ENCODE assay signal across 8 cellular contexts in the genomic region with DNA sequence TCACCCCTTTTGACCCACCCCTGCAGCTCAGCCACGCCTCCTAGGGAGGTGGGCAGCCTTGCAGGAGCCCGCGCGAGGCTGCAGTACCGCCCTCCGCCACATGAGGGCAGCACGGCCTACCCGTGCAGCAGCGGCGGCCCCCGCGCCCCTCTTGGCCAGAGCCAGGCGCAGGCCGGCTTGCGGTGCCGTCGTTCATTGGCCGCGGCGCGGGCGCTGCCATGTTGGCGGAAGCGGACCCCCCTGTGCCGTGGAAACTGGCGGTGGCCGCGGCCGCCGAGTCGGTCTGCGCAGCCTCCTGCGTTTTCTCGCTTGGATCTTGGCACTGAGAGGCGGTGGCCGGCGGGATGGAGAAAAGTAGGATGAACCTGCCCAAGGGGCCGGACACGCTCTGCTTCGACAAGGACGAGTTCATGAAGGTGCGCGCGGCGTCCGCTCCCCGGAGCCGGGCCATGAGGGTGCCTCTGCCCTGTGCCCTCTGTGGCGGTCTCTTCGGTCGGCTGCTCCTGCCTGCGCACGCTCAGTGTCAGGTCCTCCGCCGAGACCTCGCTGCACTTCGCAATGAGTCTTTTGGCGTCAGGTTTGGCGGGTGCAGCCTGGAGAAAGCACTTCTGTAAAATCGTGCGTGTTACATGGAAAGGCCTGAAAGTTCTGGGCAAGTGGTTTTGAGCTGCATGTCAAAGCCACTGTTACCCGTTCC. TPM values are rescaled to one million over a fixed set of nuclear protein-coding genes. Genes with fewer than 3 reads are reported as not detected.
DNase-seq lines count a peak whose midpoint lies in the region; ATAC-seq and TF ChIP-seq lines count a peak whose summit lies in the region.

A gene with protein sequence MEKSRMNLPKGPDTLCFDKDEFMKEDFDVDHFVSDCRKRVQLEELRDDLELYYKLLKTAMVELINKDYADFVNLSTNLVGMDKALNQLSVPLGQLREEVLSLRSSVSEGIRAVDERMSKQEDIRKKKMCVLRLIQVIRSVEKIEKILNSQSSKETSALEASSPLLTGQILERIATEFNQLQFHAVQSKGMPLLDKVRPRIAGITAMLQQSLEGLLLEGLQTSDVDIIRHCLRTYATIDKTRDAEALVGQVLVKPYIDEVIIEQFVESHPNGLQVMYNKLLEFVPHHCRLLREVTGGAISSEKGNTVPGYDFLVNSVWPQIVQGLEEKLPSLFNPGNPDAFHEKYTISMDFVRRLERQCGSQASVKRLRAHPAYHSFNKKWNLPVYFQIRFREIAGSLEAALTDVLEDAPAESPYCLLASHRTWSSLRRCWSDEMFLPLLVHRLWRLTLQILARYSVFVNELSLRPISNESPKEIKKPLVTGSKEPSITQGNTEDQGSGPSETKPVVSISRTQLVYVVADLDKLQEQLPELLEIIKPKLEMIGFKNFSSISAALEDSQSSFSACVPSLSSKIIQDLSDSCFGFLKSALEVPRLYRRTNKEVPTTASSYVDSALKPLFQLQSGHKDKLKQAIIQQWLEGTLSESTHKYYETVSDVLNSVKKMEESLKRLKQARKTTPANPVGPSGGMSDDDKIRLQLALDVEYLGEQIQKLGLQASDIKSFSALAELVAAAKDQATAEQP (plus strand): TSS at position 219 of the 697 bp plus-strand sequence. CDS start 126 bp downstream, at position 345.

- no peaks in the 10 kb centered on the region for H3K9me3 Mint-ChIP-seq in WTC11
- H3K9me3 Mint-ChIP-seq in immature natural killer cell = no peaks in the 10 kb centered on the region

- peaks cover 4% of the 10 kb centered on the region for H3K27me3 Mint-ChIP-seq in WTC11 (ENCODE audit: low read depth)
- H3K27me3 Mint-ChIP-seq in immature natural killer cell (ENCODE audit: low read depth in 3 of 3) = peaks cover 2 to 17% (median 11%) of the 10 kb centered on the region in 3 donors

- POLR2A ChIA-PET in WTC11 (lab: Charles Lee) = interaction anchor here (0.5 to 1.6 kb wide), 2 partner anchors 53 to 110 kb away, joined by 3 read pairs; no protein-coding TSS in a partner anchor

- CTCF ChIA-PET in WTC11 (lab: Charles Lee) = interaction anchor here (0.5 to 2.4 kb wide), 66 partner anchors 9 to 1096 kb away, joined by 3 to 30 read pairs (median 4); partner anchors contain the start of genes AGT, FAM89A and PGBD5

- peak within 1 kb of the TSS; percentile 66 to 91 for H3K4me3 ChIP-seq in cardiac fibroblast (replicated peaks in 1 of 2; ENCODE audit: low read depth in 2 of 2, low read length in 2 of 2)

- H3K27ac Mint-ChIP-seq in WTC11 (peak within 1 kb of the TSS; percentile 97), immature natural killer cell (peak within 1 kb of the TSS; percentile 90 to 97 (median 94))

- peak; percentile 87 for ATAC-seq in GM18873 (IDR thresholded peaks at IDR 0.05; ENCODE audit: low FRiP score, unreplicated experiment)
- ATAC-seq in HG03139 (IDR thresholded peaks at IDR 0.05; ENCODE audit: unreplicated experiment) = peak; percentile 95
- ATAC-seq in WTC11 = peak; percentile 94

- H3K36me3 Mint-ChIP-seq in WTC11 (peaks cover 3% of the 10 kb centered on the region; the same call in 1 of the 2 replicates), immature natural killer cell (peaks cover 0 to 4% (median 0%) of the 10 kb centered on the region in 3 donors)

- DNase-seq in AG08396 (ENCODE audit: low spot score) (peak; percentile 98), NCI-H2196 treated with DMSO at 0.1 percent for 48 hours (lab: John Stamatoyannopoulos, UW; ENCODE audit: unreplicated experiment) (peak; percentile 89), WTC11 (ENCODE audit: low spot score) (peak; percentile 99), cardiac fibroblast (ENCODE audit: low read depth in 2 of 2) (peak; percentile 92 to 96), immature natural killer cell (peak; percentile 95 to 96 (median 95))
- peak; percentile 93 to 97 for DNase-seq in stimulated activated CD4-positive, alpha-beta T cell treated with anti-CD3 and anti-CD28 coated beads, Interleukin-12 subunit alpha, Interleukin-12 subunit beta, amount 100 ng/mL, for 24 hours (ENCODE audit: low read depth in 2 of 2)

- peak; percentile 99 for TF ChIP-seq CTCF in WTC11 (IDR thresholded peaks at IDR 0.05)
- TF ChIP-seq CTCF in cardiac fibroblast (IDR thresholded peaks at IDR 0.05; ENCODE audit: low read depth, low read length) = peak; percentile 79

- peak within 1 kb of the TSS; percentile 100 for H3K4me3 Mint-ChIP-seq in WTC11
- peak within 1 kb of the TSS; percentile 94 to 100 (median 97) for H3K4me3 Mint-ChIP-seq in immature natural killer cell

- H3K4me1 Mint-ChIP-seq in WTC11 (peaks cover 24% of the 10 kb centered on the region), immature natural killer cell (peaks cover 46 to 59% of the 10 kb centered on the region in 2 donors)

TF ChIP-seq in WTC11, 78 proteins besides CTCF, POLR2A, EP300 and RAD21 (continues in another document):
- TF ChIP-seq CREB1 (CRISPR knock-in tag; IDR thresholded peaks at IDR 0.05) (peak; percentile 62; the same call in 1 of the 2 replicates), KAT7 (CRISPR knock-in tag; IDR thresholded peaks at IDR 0.05; ENCODE audit: borderline replicate concordance) (no peak), TCF7 (CRISPR knock-in tag; IDR thresholded peaks at IDR 0.05; ENCODE audit: low read depth) (0 out of 2 replicates have a peak, but pooled peaks have one; percentile 32), ZNF121 (CRISPR knock-in tag; IDR thresholded peaks at IDR 0.05) (no peak)
- TF ChIP-seq, protein P1, sequence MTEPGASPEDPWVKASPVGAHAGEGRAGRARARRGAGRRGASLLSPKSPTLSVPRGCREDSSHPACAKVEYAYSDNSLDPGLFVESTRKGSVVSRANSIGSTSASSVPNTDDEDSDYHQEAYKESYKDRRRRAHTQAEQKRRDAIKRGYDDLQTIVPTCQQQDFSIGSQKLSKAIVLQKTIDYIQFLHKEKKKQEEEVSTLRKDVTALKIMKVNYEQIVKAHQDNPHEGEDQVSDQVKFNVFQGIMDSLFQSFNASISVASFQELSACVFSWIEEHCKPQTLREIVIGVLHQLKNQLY (CRISPR knock-in tag; IDR thresholded peaks at IDR 0.05) = 0 out of 2 replicates have a peak, but pooled peaks have one; percentile 54
- TF ChIP-seq, protein P2, sequence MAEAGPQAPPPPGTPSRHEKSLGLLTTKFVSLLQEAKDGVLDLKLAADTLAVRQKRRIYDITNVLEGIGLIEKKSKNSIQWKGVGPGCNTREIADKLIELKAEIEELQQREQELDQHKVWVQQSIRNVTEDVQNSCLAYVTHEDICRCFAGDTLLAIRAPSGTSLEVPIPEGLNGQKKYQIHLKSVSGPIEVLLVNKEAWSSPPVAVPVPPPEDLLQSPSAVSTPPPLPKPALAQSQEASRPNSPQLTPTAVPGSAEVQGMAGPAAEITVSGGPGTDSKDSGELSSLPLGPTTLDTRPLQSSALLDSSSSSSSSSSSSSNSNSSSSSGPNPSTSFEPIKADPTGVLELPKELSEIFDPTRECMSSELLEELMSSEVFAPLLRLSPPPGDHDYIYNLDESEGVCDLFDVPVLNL (CRISPR knock-in tag; IDR thresholded peaks at IDR 0.05; ENCODE audit: borderline replicate concordance, low read depth) = no peak
- TF ChIP-seq, protein P3, sequence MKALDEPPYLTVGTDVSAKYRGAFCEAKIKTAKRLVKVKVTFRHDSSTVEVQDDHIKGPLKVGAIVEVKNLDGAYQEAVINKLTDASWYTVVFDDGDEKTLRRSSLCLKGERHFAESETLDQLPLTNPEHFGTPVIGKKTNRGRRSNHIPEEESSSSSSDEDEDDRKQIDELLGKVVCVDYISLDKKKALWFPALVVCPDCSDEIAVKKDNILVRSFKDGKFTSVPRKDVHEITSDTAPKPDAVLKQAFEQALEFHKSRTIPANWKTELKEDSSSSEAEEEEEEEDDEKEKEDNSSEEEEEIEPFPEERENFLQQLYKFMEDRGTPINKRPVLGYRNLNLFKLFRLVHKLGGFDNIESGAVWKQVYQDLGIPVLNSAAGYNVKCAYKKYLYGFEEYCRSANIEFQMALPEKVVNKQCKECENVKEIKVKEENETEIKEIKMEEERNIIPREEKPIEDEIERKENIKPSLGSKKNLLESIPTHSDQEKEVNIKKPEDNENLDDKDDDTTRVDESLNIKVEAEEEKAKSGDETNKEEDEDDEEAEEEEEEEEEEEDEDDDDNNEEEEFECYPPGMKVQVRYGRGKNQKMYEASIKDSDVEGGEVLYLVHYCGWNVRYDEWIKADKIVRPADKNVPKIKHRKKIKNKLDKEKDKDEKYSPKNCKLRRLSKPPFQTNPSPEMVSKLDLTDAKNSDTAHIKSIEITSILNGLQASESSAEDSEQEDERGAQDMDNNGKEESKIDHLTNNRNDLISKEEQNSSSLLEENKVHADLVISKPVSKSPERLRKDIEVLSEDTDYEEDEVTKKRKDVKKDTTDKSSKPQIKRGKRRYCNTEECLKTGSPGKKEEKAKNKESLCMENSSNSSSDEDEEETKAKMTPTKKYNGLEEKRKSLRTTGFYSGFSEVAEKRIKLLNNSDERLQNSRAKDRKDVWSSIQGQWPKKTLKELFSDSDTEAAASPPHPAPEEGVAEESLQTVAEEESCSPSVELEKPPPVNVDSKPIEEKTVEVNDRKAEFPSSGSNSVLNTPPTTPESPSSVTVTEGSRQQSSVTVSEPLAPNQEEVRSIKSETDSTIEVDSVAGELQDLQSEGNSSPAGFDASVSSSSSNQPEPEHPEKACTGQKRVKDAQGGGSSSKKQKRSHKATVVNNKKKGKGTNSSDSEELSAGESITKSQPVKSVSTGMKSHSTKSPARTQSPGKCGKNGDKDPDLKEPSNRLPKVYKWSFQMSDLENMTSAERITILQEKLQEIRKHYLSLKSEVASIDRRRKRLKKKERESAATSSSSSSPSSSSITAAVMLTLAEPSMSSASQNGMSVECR (CRISPR knock-in tag; IDR thresholded peaks at IDR 0.05; ENCODE audit: borderline replicate concordance) = peak; percentile 92; the same call in 1 of the 2 replicates
- TF ChIP-seq, protein P4, sequence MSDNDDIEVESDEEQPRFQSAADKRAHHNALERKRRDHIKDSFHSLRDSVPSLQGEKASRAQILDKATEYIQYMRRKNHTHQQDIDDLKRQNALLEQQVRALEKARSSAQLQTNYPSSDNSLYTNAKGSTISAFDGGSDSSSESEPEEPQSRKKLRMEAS (CRISPR knock-in tag; IDR thresholded peaks at IDR 0.05) = peak; percentile 90
- TF ChIP-seq, protein P5, sequence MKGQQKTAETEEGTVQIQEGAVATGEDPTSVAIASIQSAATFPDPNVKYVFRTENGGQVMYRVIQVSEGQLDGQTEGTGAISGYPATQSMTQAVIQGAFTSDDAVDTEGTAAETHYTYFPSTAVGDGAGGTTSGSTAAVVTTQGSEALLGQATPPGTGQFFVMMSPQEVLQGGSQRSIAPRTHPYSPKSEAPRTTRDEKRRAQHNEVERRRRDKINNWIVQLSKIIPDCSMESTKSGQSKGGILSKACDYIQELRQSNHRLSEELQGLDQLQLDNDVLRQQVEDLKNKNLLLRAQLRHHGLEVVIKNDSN (CRISPR knock-in tag; IDR thresholded peaks at IDR 0.05) = peak; percentile 40; the same call in 1 of the 2 replicates

RNA-seq across cellular contexts. Expression of the gene that starts here (rescaled TPM):
- total RNA-seq in WTC11 (2021) = 30.9 to 32.0 TPM (median 31.1 TPM) in 3 replicates
- 10 to 100 TPM; 22.4 to 32.8 (median 28.1) TPM for polyA plus RNA-seq in immature natural killer cell

Comparison
In these comparisons a context has a peak if more than half of its experiments do, and no peak if none do; other contexts are left out.
1. Peak in every context shown above with its lines: DNase-seq, ATAC-seq and H3K4me3 ChIP-seq.